14 cellular contexts compared by ENCODE assay signal in genomic region chr3:20836801-20837200, GRCh38.
"Had no signal": no experiment of that assay in that cellular context is flagged by ENCODE, and none has a peak within 500 bp of the region (broad histone marks: within the 10 kb centered on the region; RNA-seq: fewer than 3 reads in every experiment).

No MANE protein-coding gene starts in this region.

- H3K4me3 ChIP-seq: heart left ventricle, mucosa of descending colon, stomach had no signal

- ATAC-seq: heart left ventricle; mucosa of descending colon; naive thymus-derived CD8-positive, alpha-beta T cell; right cardiac atrium had no signal

- H3K27ac ChIP-seq: heart left ventricle, stomach had no signal

- DNase-seq: effector memory CD4-positive, alpha-beta T cell; erythroblast; foreskin melanocyte; heart left ventricle; hippocampal formation; mucosa of descending colon; naive thymus-derived CD8-positive, alpha-beta T cell; right cardiac atrium; small intestine; stimulated activated CD4-positive, alpha-beta T cell treated with anti-CD3 and anti-CD28 coated beads, Interleukin-12 subunit alpha, Interleukin-12 subunit beta, amount 100 ng/mL, for 4 hours; stimulated activated naive CD4-positive, alpha-beta T cell; stomach; substantia nigra; trophoblast cell had no signal
